19 cellular contexts compared by ENCODE assay signal in the genomic region with DNA sequence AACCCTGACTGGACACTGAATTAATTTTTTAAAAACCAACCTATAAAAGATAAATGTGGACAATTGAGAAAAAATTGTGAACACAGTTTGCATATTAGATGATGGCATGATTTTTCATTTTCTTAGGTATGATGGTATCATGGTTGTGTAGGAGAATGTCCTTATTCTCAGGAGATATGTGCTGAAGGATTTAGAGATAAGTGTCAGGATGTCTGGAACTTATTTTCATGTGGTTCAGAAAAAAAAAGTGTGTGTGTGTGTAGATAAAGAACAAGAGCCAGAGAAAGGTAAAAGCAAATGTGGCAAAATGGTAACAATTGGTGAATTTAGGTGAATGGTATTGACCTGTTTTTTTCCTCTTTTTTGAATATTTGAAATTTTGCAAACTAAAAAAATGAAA.
"Had no signal": no experiment of that assay in that cellular context is flagged by ENCODE, and none has a peak within 500 bp of the region (broad histone marks: within the 10 kb centered on the region; RNA-seq: fewer than 3 reads in every experiment).

No MANE protein-coding gene starts in this region.

- H3K9me3 ChIP-seq: esophagus squamous epithelium, psoas muscle, right lobe of liver had no signal

- H3K4me2 ChIP-seq: hepatocyte had no signal

- H3K27ac ChIP-seq: esophagus squamous epithelium, foreskin keratinocyte, hepatocyte, psoas muscle, right lobe of liver had no signal

- H3K4me3 Mint-ChIP-seq: nephron progenitor cell; stimulated activated naive B cell treated with anti-CD40 and anti-IgM and Interleukin-4, amounts not matched to agents 10 μg/mL and 1 μg/mL and 100 μg/mL, for 72 hours had no signal

- H3K4me3 ChIP-seq: esophagus squamous epithelium, hepatocyte, lung, psoas muscle, right lobe of liver had no signal

- DNase-seq: dermis blood vessel endothelial cell; esophagus squamous epithelium; foreskin keratinocyte; head of caudate nucleus; kidney; left cardiac atrium; left ventricle myocardium superior; mesenchymal stem cell; midbrain; nephron progenitor cell; psoas muscle; retina; right lobe of liver; stimulated activated CD4-positive, alpha-beta T cell treated with anti-CD3 and anti-CD28 coated beads, Interleukin-2, amount 100 ng/mL, for 24 hours; stimulated activated CD4-positive, alpha-beta T cell treated with anti-CD3 and anti-CD28 coated beads, Interleukin-4, amount 100 ng/mL, for 4 hours; stimulated activated naive B cell treated with anti-CD40 and anti-IgM and Interleukin-4, amounts not matched to agents 10 μg/mL and 1 μg/mL and 100 μg/mL, for 72 hours; trophoblast cell had no signal

- H3K27me3 Mint-ChIP-seq: stimulated activated naive B cell treated with anti-CD40 and anti-IgM and Interleukin-4, amounts not matched to agents 10 μg/mL and 1 μg/mL and 100 μg/mL, for 72 hours had no signal

- H3K27me3 ChIP-seq: esophagus squamous epithelium, foreskin keratinocyte, hepatocyte, right lobe of liver had no signal

- H3K27ac Mint-ChIP-seq: nephron progenitor cell; stimulated activated naive B cell treated with anti-CD40 and anti-IgM and Interleukin-4, amounts not matched to agents 10 μg/mL and 1 μg/mL and 100 μg/mL, for 72 hours had no signal

- H2AFZ ChIP-seq: hepatocyte had no signal

- H3K9me3 Mint-ChIP-seq: nephron progenitor cell; stimulated activated naive B cell treated with anti-CD40 and anti-IgM and Interleukin-4, amounts not matched to agents 10 μg/mL and 1 μg/mL and 100 μg/mL, for 72 hours had no signal

- ATAC-seq: foreskin keratinocyte; left cardiac atrium; left ventricle myocardium superior; psoas muscle; right lobe of liver; stimulated activated naive B cell treated with anti-CD40 and anti-IgM and Interleukin-4, amounts not matched to agents 10 μg/mL and 1 μg/mL and 100 μg/mL, for 72 hours had no signal
